ENCODE assay signal across 8 cellular contexts in genomic region chr10:103493362-103493871, GRCh38. TPM values are rescaled to one million over a fixed set of nuclear protein-coding genes. Genes with fewer than 3 reads are reported as not detected.
DNase-seq lines count a peak whose midpoint lies in the region; ATAC-seq and TF ChIP-seq lines count a peak whose summit lies in the region.

TSS of gene NEURL1 (plus strand) at chr10:103493705. CDS start at chr10:103494388, 683 bp downstream.

- no peaks in the 10 kb centered on the region for H3K4me1 ChIP-seq in HAP-1

- H3K27me3 ChIP-seq in AG04450 (ENCODE audit: control insufficient read depth, insufficient read depth, low read length), result peaks cover 52% of the 10 kb centered on the region
- peaks cover 50% of the 10 kb centered on the region for H3K27me3 ChIP-seq in HAP-1 (ENCODE audit: low read depth)

- H3K36me3 Mint-ChIP-seq in activated CD8-positive, alpha-beta T cell treated with anti-CD3 and anti-CD28 coated beads, Interleukin-2, amount 10 ng/mL, durations not matched to agents 7 days and 5 days (ENCODE audit: low read depth), result no peaks in the 10 kb centered on the region
- H3K36me3 Mint-ChIP-seq in osteocyte (ENCODE audit: unreplicated experiment), result no peaks in the 10 kb centered on the region

- DNase-seq in AG04450 (ENCODE audit: low read depth, low spot score) (no peak), HAP-1 (ENCODE audit: low spot score in 2 of 2) (peak in 1 of 2 experiments; percentile 62), fibroblast of villous mesenchyme (ENCODE audit: low read depth) (no peak), osteocyte (ENCODE audit: extremely low spot score, unreplicated experiment) (no peak), NCI-H226 (no peak)
- DNase-seq in activated CD8-positive, alpha-beta T cell treated with anti-CD3 and anti-CD28 coated beads, Interleukin-2, amount 10 ng/mL, durations not matched to agents 7 days and 5 days, result peak; percentile 41

- in situ Hi-C loops in HAP-1 (cut with MboI; ENCODE audit: low sequenced_read_pairs), result no loop called here

- TF ChIP-seq CTCF in AG04450 (IDR thresholded peaks at IDR 0.05; ENCODE audit: low read depth, low read length) (no peak), fibroblast of villous mesenchyme (IDR thresholded peaks at IDR 0.05; ENCODE audit: insufficient read depth, low read depth, low read length) (no peak), osteocyte (IDR thresholded peaks at IDR 0.05) (no peak)

- ATAC-seq in activated CD8-positive, alpha-beta T cell treated with anti-CD3 and anti-CD28 coated beads, Interleukin-2, amount 10 ng/mL, durations not matched to agents 7 days and 5 days, result peak; percentile 27
- ATAC-seq in HG03442 (IDR thresholded peaks at IDR 0.05; ENCODE audit: unreplicated experiment) (no peak), GM19452 (IDR thresholded peaks at IDR 0.05; ENCODE audit: unreplicated experiment) (no peak)

- H3K27ac Mint-ChIP-seq in activated CD8-positive, alpha-beta T cell treated with anti-CD3 and anti-CD28 coated beads, Interleukin-2, amount 10 ng/mL, durations not matched to agents 7 days and 5 days, result peak within 1 kb of the TSS; percentile 24
- H3K27ac Mint-ChIP-seq in osteocyte (ENCODE audit: unreplicated experiment), result peak within 1 kb of the TSS; percentile 90

- peak within 1 kb of the TSS; percentile 74 for H3K4me3 Mint-ChIP-seq in activated CD8-positive, alpha-beta T cell treated with anti-CD3 and anti-CD28 coated beads, Interleukin-2, amount 10 ng/mL, durations not matched to agents 7 days and 5 days
- peak within 1 kb of the TSS; percentile 75 for H3K4me3 Mint-ChIP-seq in osteocyte (ENCODE audit: unreplicated experiment)

- CTCF ChIA-PET in AG04450 (lab: Charles Lee), result interaction anchor here (1.6 kb wide), 1 partner anchor 193 kb away, joined by 7 read pairs; no protein-coding TSS in a partner anchor
- CTCF ChIA-PET in activated CD8-positive, alpha-beta T cell treated with anti-CD3 and anti-CD28 coated beads, Interleukin-2, amount 10 ng/mL, durations not matched to agents 7 days and 5 days (lab: Charles Lee), result interaction anchor here (0.9 to 2.9 kb wide), 4 partner anchors 10 to 576 kb away, joined by 4 to 11 read pairs (median 6); partner anchors contain the start of gene CNNM2

- peaks cover 29% of the 10 kb centered on the region for H3K4me1 Mint-ChIP-seq in activated CD8-positive, alpha-beta T cell treated with anti-CD3 and anti-CD28 coated beads, Interleukin-2, amount 10 ng/mL, durations not matched to agents 7 days and 5 days (ENCODE audit: low read depth)
- peaks cover 31% of the 10 kb centered on the region for H3K4me1 Mint-ChIP-seq in osteocyte (ENCODE audit: unreplicated experiment)

- H3K9me3 ChIP-seq in AG04450 (ENCODE audit: control insufficient read depth, insufficient read depth, low read length) (no peaks in the 10 kb centered on the region; the same call in 1 of the 2 replicates), HAP-1 (no peaks in the 10 kb centered on the region)

- peaks cover 55% of the 10 kb centered on the region for H3K27me3 Mint-ChIP-seq in activated CD8-positive, alpha-beta T cell treated with anti-CD3 and anti-CD28 coated beads, Interleukin-2, amount 10 ng/mL, durations not matched to agents 7 days and 5 days (ENCODE audit: low read depth)
- peaks cover 21% of the 10 kb centered on the region for H3K27me3 Mint-ChIP-seq in osteocyte (ENCODE audit: unreplicated experiment)

- H3K4me3 ChIP-seq in AG04450 (ENCODE audit: low read depth, low read length) (peak within 1 kb of the TSS; percentile 44), HAP-1 (peak within 1 kb of the TSS; percentile 20), fibroblast of villous mesenchyme (ENCODE audit: low read depth, low read length) (peak within 1 kb of the TSS; percentile 38)

- no peak within 1 kb of the TSS for H3K27ac ChIP-seq in AG04450 (ENCODE audit: low read depth, low read length)

- H3K9me3 Mint-ChIP-seq in activated CD8-positive, alpha-beta T cell treated with anti-CD3 and anti-CD28 coated beads, Interleukin-2, amount 10 ng/mL, durations not matched to agents 7 days and 5 days (ENCODE audit: insufficient read depth), result no peaks in the 10 kb centered on the region
- H3K9me3 Mint-ChIP-seq in osteocyte (ENCODE audit: unreplicated experiment), result no peaks in the 10 kb centered on the region

- POLR2A ChIA-PET in AG04450 (lab: Yijun Ruan, JAX), result no interaction called here
- POLR2A ChIA-PET in activated CD8-positive, alpha-beta T cell treated with anti-CD3 and anti-CD28 coated beads, Interleukin-2, amount 10 ng/mL, durations not matched to agents 7 days and 5 days (lab: Charles Lee), result interaction anchor here (1.2 kb wide), 1 partner anchor 10 kb away, joined by 3 read pairs; no protein-coding TSS in a partner anchor

- H3K36me3 ChIP-seq in HAP-1 (replicated peaks), result no peaks in the 10 kb centered on the region

RNA-seq across cellular contexts. Expression of gene NEURL1, which starts in this region (rescaled TPM):
- 0.67 and 0.82 TPM in 2 replicates for polyA plus RNA-seq in AG04450 (2011; rRNA removed)
- 0.65 and 0.97 TPM in 2 replicates for polyA minus RNA-seq in AG04450 (2011; rRNA and poly(A)+ RNA removed)
- total RNA-seq in activated CD8-positive, alpha-beta T cell treated with anti-CD3 and anti-CD28 coated beads, Interleukin-2, amount 10 ng/mL, durations not matched to agents 7 days and 5 days, result 1 to 10 TPM; 1.1 TPM
- total RNA-seq in fibroblast of villous mesenchyme, result under 0.01 TPM in 2 replicates
- 1.0 and 2.5 TPM in 2 replicates for total RNA-seq in osteocyte
